ENCODE assay signal across 1 cellular context in the genomic region with DNA sequence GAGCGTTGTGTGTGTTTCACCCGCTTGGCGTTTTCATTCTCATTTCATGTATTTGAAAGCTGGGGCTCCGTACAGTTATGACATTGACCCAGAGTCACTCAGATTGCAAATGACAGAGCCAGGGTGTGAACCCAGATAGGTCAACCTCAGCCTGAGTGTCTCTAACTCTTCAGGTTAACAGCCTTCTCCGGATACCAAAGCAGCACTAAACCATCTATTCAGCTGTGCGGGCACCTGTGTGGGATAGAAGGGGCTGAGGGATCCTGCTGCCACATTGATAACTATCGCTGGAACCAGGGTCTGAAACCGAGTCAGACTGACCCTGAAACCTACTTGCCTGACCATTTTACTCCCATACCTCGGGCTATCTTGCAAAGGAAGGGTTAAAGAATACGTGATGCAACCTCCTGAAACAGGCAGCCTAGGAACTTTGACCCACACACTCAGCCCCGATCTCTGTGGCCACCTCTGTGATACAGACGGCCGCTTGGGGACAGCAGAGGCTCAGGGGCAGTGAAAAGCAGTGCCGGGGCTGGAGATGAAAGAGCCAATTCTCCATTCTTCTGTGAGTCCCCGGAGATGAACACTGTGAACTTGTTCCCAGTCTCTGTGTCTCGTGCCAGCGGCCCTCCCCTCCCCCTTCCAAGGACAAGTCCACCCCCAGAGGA.
TF ChIP-seq lines count a peak whose summit lies in the region.

No MANE protein-coding gene starts in this region.

TF ChIP-seq in IMR-90, 13 proteins besides CTCF, POLR2A, EP300 and RAD21:
- TF ChIP-seq CHD1 (IDR thresholded peaks at IDR 0.05; ENCODE audit: low read depth, low read length) (no peak), FOS (IDR thresholded peaks at IDR 0.05; ENCODE audit: low read depth, low read length) (no peak)
